In genomic region chr13:39397221-39397620, GRCh38 we compare ENCODE assay signal across 16 cellular contexts.
"Had no signal": no experiment of that assay in that cellular context is flagged by ENCODE, and none has a peak within 500 bp of the region (broad histone marks: within the 10 kb centered on the region; RNA-seq: fewer than 3 reads in every experiment).

No MANE protein-coding gene starts in this region.

- H3K9me3 Mint-ChIP-seq: activated B cell treated with CpG ODN at 0.5 μM for 24 hours; activated naive CD8-positive, alpha-beta T cell treated with anti-CD3 and anti-CD28 coated beads for 36 hours; activated T-cell treated with anti-CD3 and anti-CD28 coated beads, Interleukin-2, amount 50 U/mL, for 4 hours; activated T-helper 2 cell treated with anti-CD3 and anti-CD28 coated beads, Interferon-gamma antibody, Interleukin-2, Interleukin-4, amounts not matched to agents 10 μg/mL and 5 μg/mL and 100 μg/mL, durations not matched to agents 14 hours and 24 hours and 36 hours; dendritic cell treated with granulocyte-macrophage colony-stimulating factor and Interleukin-4, amounts not matched to agents 40 ng/mL and 50 ng/mL, for 4 days; stimulated activated naive B cell treated with anti-CD40 and anti-IgM and Interleukin-4, amounts not matched to agents 10 μg/mL and 1 μg/mL and 100 μg/mL, for 72 hours had no signal

- H3K27me3 Mint-ChIP-seq: activated B cell treated with CpG ODN at 0.5 μM for 24 hours; dendritic cell treated with granulocyte-macrophage colony-stimulating factor and Interleukin-4, amounts not matched to agents 40 ng/mL and 50 ng/mL, for 4 days; stimulated activated naive B cell treated with anti-CD40 and anti-IgM and Interleukin-4, amounts not matched to agents 10 μg/mL and 1 μg/mL and 100 μg/mL, for 72 hours had no signal

- H3K27ac ChIP-seq: cardiac muscle cell had no signal

- H3K36me3 Mint-ChIP-seq: activated naive CD8-positive, alpha-beta T cell treated with anti-CD3 and anti-CD28 coated beads for 36 hours; stimulated activated naive B cell treated with anti-CD40 and anti-IgM and Interleukin-4, amounts not matched to agents 10 μg/mL and 1 μg/mL and 100 μg/mL, for 72 hours had no signal

- H3K4me3 Mint-ChIP-seq: activated B cell treated with CpG ODN at 0.5 μM for 24 hours; activated CD4-positive, alpha-beta T cell treated with anti-CD3 and anti-CD28 coated beads for 36 hours; activated naive CD8-positive, alpha-beta T cell treated with anti-CD3 and anti-CD28 coated beads for 36 hours; activated T-cell treated with anti-CD3 and anti-CD28 coated beads, Interleukin-2, amount 50 U/mL, for 4 hours; dendritic cell treated with granulocyte-macrophage colony-stimulating factor and Interleukin-4, amounts not matched to agents 40 ng/mL and 50 ng/mL, for 4 days; stimulated activated naive B cell treated with anti-CD40 and anti-IgM and Interleukin-4, amounts not matched to agents 10 μg/mL and 1 μg/mL and 100 μg/mL, for 72 hours had no signal

- H3K27ac Mint-ChIP-seq: activated B cell treated with CpG ODN at 0.5 μM for 24 hours; activated CD4-positive, alpha-beta T cell treated with anti-CD3 and anti-CD28 coated beads for 36 hours; activated naive CD8-positive, alpha-beta T cell treated with anti-CD3 and anti-CD28 coated beads for 36 hours; activated T-helper 2 cell treated with anti-CD3 and anti-CD28 coated beads, Interferon-gamma antibody, Interleukin-2, Interleukin-4, amounts not matched to agents 10 μg/mL and 5 μg/mL and 100 μg/mL, durations not matched to agents 14 hours and 24 hours and 36 hours; dendritic cell treated with granulocyte-macrophage colony-stimulating factor and Interleukin-4, amounts not matched to agents 40 ng/mL and 50 ng/mL, for 4 days; stimulated activated naive B cell treated with anti-CD40 and anti-IgM and Interleukin-4, amounts not matched to agents 10 μg/mL and 1 μg/mL and 100 μg/mL, for 72 hours had no signal

- ATAC-seq: activated CD4-positive, alpha-beta T cell treated with anti-CD3 and anti-CD28 coated beads for 36 hours; activated T-cell treated with anti-CD3 and anti-CD28 coated beads, Interleukin-2, amount 50 U/mL, for 4 hours; stimulated activated naive B cell treated with anti-CD40 and anti-IgM and Interleukin-4, amounts not matched to agents 10 μg/mL and 1 μg/mL and 100 μg/mL, for 72 hours had no signal

- DNase-seq: activated B cell treated with CpG ODN at 0.5 μM for 24 hours; activated CD4-positive, alpha-beta T cell treated with anti-CD3 and anti-CD28 coated beads for 36 hours; activated CD4-positive, alpha-beta T cell treated with anti-CD3 and anti-CD28 coated beads, Interleukin-2, amount 50 U/mL, for 4 hours; activated CD8-positive, alpha-beta memory T cell treated with anti-CD3 and anti-CD28 coated beads, Interleukin-2, amount 50 U/mL, for 48 hours; activated naive CD4-positive, alpha-beta T cell treated with Interleukin-2 at 50 U/mL for 16 hours; activated naive CD8-positive, alpha-beta T cell treated with anti-CD3 and anti-CD28 coated beads for 36 hours; activated T-cell treated with anti-CD3 and anti-CD28 coated beads, Interleukin-2, amount 50 U/mL, for 4 hours; amniotic stem cell; effector CD4-positive, alpha-beta T cell; stimulated activated CD4-positive, alpha-beta T cell treated with anti-CD3 and anti-CD28 coated beads, Interleukin-2, amount 100 ng/mL, for 48 hours; stimulated activated CD8-positive, alpha-beta memory T cell treated with anti-CD3 and anti-CD28 coated beads, Interleukin-4, amount 100 ng/mL, for 48 hours; stimulated activated naive B cell treated with anti-CD40 and anti-IgM and Interleukin-4, amounts not matched to agents 10 μg/mL and 1 μg/mL and 100 μg/mL, for 72 hours; T1000 had no signal

- H3K36me3 ChIP-seq: cardiac muscle cell had no signal

- H3K4me3 ChIP-seq: cardiac muscle cell had no signal

- H3K4me1 Mint-ChIP-seq: activated B cell treated with CpG ODN at 0.5 μM for 24 hours; activated CD4-positive, alpha-beta T cell treated with anti-CD3 and anti-CD28 coated beads for 36 hours; activated naive CD8-positive, alpha-beta T cell treated with anti-CD3 and anti-CD28 coated beads for 36 hours; stimulated activated naive B cell treated with anti-CD40 and anti-IgM and Interleukin-4, amounts not matched to agents 10 μg/mL and 1 μg/mL and 100 μg/mL, for 72 hours had no signal
